In genomic region chr5:177333420-177334154, GRCh38 we compare ENCODE assay signal across 23 cellular contexts.
"Had no signal": no experiment of that assay in that cellular context is flagged by ENCODE, and none has a peak within 500 bp of the region (broad histone marks: within the 10 kb centered on the region; RNA-seq: fewer than 3 reads in every experiment).

No MANE protein-coding gene starts in this region.

- H3K9me3 ChIP-seq: left lung, right lobe of liver, thoracic aorta, vagina had no signal

- DNase-seq: activated CD8-positive, alpha-beta memory T cell treated with anti-CD3 and anti-CD28 coated beads, Interleukin-2, amount 50 U/mL, for 48 hours; activated naive CD4-positive, alpha-beta T cell treated with Interleukin-2 at 50 U/mL for 16 hours; activated T-cell treated with anti-CD3 and anti-CD28 coated beads, Interleukin-2, amount 50 U/mL, for 4 hours; amygdala; dermis blood vessel endothelial cell; effector CD8-positive, alpha-beta T cell; foreskin keratinocyte; kidney glomerular epithelial cell; midbrain; stimulated activated naive CD4-positive, alpha-beta T cell treated with Interleukin-2 at 50 U/mL for 16 hours; T-helper 1 cell; WERI-Rb-1 had no signal

- H3K9me3 Mint-ChIP-seq: activated T-cell treated with anti-CD3 and anti-CD28 coated beads, Interleukin-2, amount 50 U/mL, for 4 hours; activated T-helper 2 cell treated with anti-CD3 and anti-CD28 coated beads, Interferon-gamma antibody, Interleukin-2, Interleukin-4, amounts not matched to agents 10 μg/mL and 5 μg/mL and 100 μg/mL, durations not matched to agents 14 hours and 24 hours and 36 hours; natural killer cell treated with Interleukin-12 subunit alpha and Interleukin-12 subunit beta and Interleukin-15 and Interleukin-18, amount 100 ng/mL, for 72 hours; type B pancreatic cell had no signal

- H3K27ac ChIP-seq: cardiac muscle cell, foreskin keratinocyte, left lung, parathyroid adenoma, right lobe of liver, skin epidermis, thoracic aorta, vagina, WERI-Rb-1 had no signal

- H3K27me3 Mint-ChIP-seq: natural killer cell treated with Interleukin-12 subunit alpha and Interleukin-12 subunit beta and Interleukin-15 and Interleukin-18, amount 100 ng/mL, for 72 hours; type B pancreatic cell had no signal

- H3K9ac ChIP-seq: parathyroid adenoma had no signal

- FAIRE-seq: TTC549 had no signal

- H2AFZ ChIP-seq: parathyroid adenoma had no signal

- H3K4me3 ChIP-seq: cardiac muscle cell, left lung, right lobe of liver, skin epidermis, thoracic aorta, vagina had no signal

- H3K27me3 ChIP-seq: cardiac muscle cell, foreskin keratinocyte, left lung, right lobe of liver, vagina had no signal

- H3K27ac Mint-ChIP-seq: activated T-helper 2 cell treated with anti-CD3 and anti-CD28 coated beads, Interferon-gamma antibody, Interleukin-2, Interleukin-4, amounts not matched to agents 10 μg/mL and 5 μg/mL and 100 μg/mL, durations not matched to agents 14 hours and 24 hours and 36 hours; natural killer cell treated with Interleukin-12 subunit alpha and Interleukin-12 subunit beta and Interleukin-15 and Interleukin-18, amount 100 ng/mL, for 72 hours; type B pancreatic cell had no signal

- ATAC-seq: activated T-cell treated with anti-CD3 and anti-CD28 coated beads, Interleukin-2, amount 50 U/mL, for 4 hours; foreskin keratinocyte; left lung; natural killer cell treated with Interleukin-12 subunit alpha and Interleukin-12 subunit beta and Interleukin-15 and Interleukin-18, amount 100 ng/mL, for 72 hours; right lobe of liver had no signal

- H3K4me3 Mint-ChIP-seq: activated T-cell treated with anti-CD3 and anti-CD28 coated beads, Interleukin-2, amount 50 U/mL, for 4 hours; natural killer cell treated with Interleukin-12 subunit alpha and Interleukin-12 subunit beta and Interleukin-15 and Interleukin-18, amount 100 ng/mL, for 72 hours; type B pancreatic cell had no signal

- H3K4me1 ChIP-seq: foreskin keratinocyte, parathyroid adenoma, vagina had no signal
